20 cellular contexts compared by ENCODE assay signal in genomic region chr19:2101417-2102335, GRCh38. TPM values are rescaled to one million over a fixed set of nuclear protein-coding genes. Genes with fewer than 3 reads are reported as not detected.
DNase-seq lines count a peak whose midpoint lies in the region; TF ChIP-seq lines count a peak whose summit lies in the region.
"Had no signal": no experiment of that assay in that cellular context is flagged by ENCODE, and none has a peak within 500 bp of the region (broad histone marks: within the 10 kb centered on the region; RNA-seq: fewer than 3 reads in every experiment).

No MANE protein-coding gene starts in this region.

- H3K27me3 Mint-ChIP-seq in HFFc6 (ENCODE audit: insufficient read depth), result peaks cover 4% of the 10 kb centered on the region
- H3K27me3 Mint-ChIP-seq: activated CD4-positive, alpha-beta memory T cell treated with anti-CD3 and anti-CD28 coated beads, Interleukin-2, amount 10 ng/mL, durations not matched to agents 7 days and 5 days; activated naive CD4-positive, alpha-beta T cell treated with anti-CD3 and anti-CD28 coated beads, Interleukin-2, amount 10 ng/mL, durations not matched to agents 7 days and 5 days; CD8-positive, alpha-beta memory T cell had no signal

- peaks cover 40% of the 10 kb centered on the region for H3K36me3 Mint-ChIP-seq in HFFc6 (ENCODE audit: low read depth)
- H3K36me3 Mint-ChIP-seq: natural killer cell had no signal

- no peak overlapping the region for H3K27ac Mint-ChIP-seq in HFFc6
- H3K27ac Mint-ChIP-seq: activated CD4-positive, alpha-beta memory T cell treated with anti-CD3 and anti-CD28 coated beads, Interleukin-2, amount 10 ng/mL, durations not matched to agents 7 days and 5 days; activated naive CD4-positive, alpha-beta T cell treated with anti-CD3 and anti-CD28 coated beads, Interleukin-2, amount 10 ng/mL, durations not matched to agents 7 days and 5 days had no signal

- peak overlapping the region; percentile 19 for H3K27ac ChIP-seq in RWPE1
- H3K27ac ChIP-seq in caudate nucleus (ENCODE audit: low read depth, low read length), result no peak overlapping the region
- H3K27ac ChIP-seq: esophagus squamous epithelium, gastroesophageal sphincter, parathyroid adenoma, SK-N-MC had no signal

- POLR2A ChIA-PET in RWPE1 (lab: Yijun Ruan, JAX; ENCODE audit: low non-redundant PET), result no interaction called here

- no peak for DNase-seq in RWPE1 (ENCODE audit: low spot score)
- peak in 36 of 61 donors; percentile 3 to 65 (median 38) for DNase-seq in caudate nucleus (lab: John Stamatoyannopoulos, UW)
- DNase-seq in posterior cingulate gyrus, result peak in 6 of 10 donors; percentile 46 to 94 (median 50)
- DNase-seq in stimulated activated CD4-positive, alpha-beta T cell treated with anti-CD3 and anti-CD28 coated beads, Interleukin-2, amount 100 ng/mL, for 24 hours, result no peak
- no peak for DNase-seq in HFFc6
- DNase-seq: activated CD4-positive, alpha-beta memory T cell treated with anti-CD3 and anti-CD28 coated beads, Interleukin-2, amount 10 ng/mL, durations not matched to agents 7 days and 5 days; activated naive CD4-positive, alpha-beta T cell treated with anti-CD3 and anti-CD28 coated beads, Interleukin-2, amount 10 ng/mL, durations not matched to agents 7 days and 5 days; CD8-positive, alpha-beta memory T cell; DMS79; esophagus squamous epithelium; left colon; natural killer cell; NCI-H1417; NCI-H524 treated with DMSO at 0.1 percent for 48 hours; stimulated activated CD4-positive, alpha-beta T cell treated with anti-CD3 and anti-CD28 coated beads, Interleukin-1b, Interleukin-23, amount 100 ng/mL, for 48 hours; stimulated activated naive CD4-positive, alpha-beta T cell treated with Interleukin-2 at 50 U/mL for 16 hours; trophoblast cell had no signal

- CTCF ChIA-PET in RWPE1 (lab: Yijun Ruan, JAX), result no interaction called here

- intact Hi-C loops in posterior cingulate gyrus (cut with DNase I), result no loop called here

- H3K4me3 Mint-ChIP-seq in HFFc6, result no peak overlapping the region
- H3K4me3 Mint-ChIP-seq: activated CD4-positive, alpha-beta memory T cell treated with anti-CD3 and anti-CD28 coated beads, Interleukin-2, amount 10 ng/mL, durations not matched to agents 7 days and 5 days; activated naive CD4-positive, alpha-beta T cell treated with anti-CD3 and anti-CD28 coated beads, Interleukin-2, amount 10 ng/mL, durations not matched to agents 7 days and 5 days; natural killer cell had no signal

- TF ChIP-seq CTCF in RWPE1 (conservative IDR thresholded peaks at IDR 0.05; ENCODE audit: low read depth), result no peak
- TF ChIP-seq CTCF in HFFc6 (IDR thresholded peaks at IDR 0.05), result no peak

- peaks cover 5% of the 10 kb centered on the region; the same call in 1 of the 2 replicates for H3K4me1 Mint-ChIP-seq in HFFc6 (ENCODE audit: low read depth)

- H3K9me3 Mint-ChIP-seq in HFFc6, result no peaks in the 10 kb centered on the region
- H3K9me3 Mint-ChIP-seq: activated CD4-positive, alpha-beta memory T cell treated with anti-CD3 and anti-CD28 coated beads, Interleukin-2, amount 10 ng/mL, durations not matched to agents 7 days and 5 days; natural killer cell had no signal

RNA-seq across cellular contexts. Expression of gene IZUMO4, which starts 5.0 kb away (rescaled TPM):
- 1 to 10 TPM in 5 of 6 experiments, under 1 TPM in 1; 0.68 to 1.9 (median 1.5) TPM for total RNA-seq in HFFc6 (2021; fragmentation: NEBNext Ultra II Directional; extraction: Animal tissue kit (Norgen Biotek cat#: 25700))

RNA-seq across cellular contexts. Expression of gene MOB3A, which starts 5.5 kb away (rescaled TPM):
- 10 to 100 TPM; 47.1 to 52.6 (median 51.2) TPM for total RNA-seq in HFFc6 (2021; fragmentation: NEBNext Ultra II Directional; extraction: Animal tissue kit (Norgen Biotek cat#: 25700))

RNA-seq across cellular contexts. Expression of gene AP3D1, which starts 49.7 kb away (rescaled TPM):
- total RNA-seq in HFFc6 (2021; fragmentation: NEBNext Ultra II Directional; extraction: Animal tissue kit (Norgen Biotek cat#: 25700)), result 100 to 1,000 TPM; 139 to 169 (median 151) TPM

RNA-seq across cellular contexts. Expression of gene MKNK2, which starts 50.6 kb away (rescaled TPM):
- total RNA-seq in HFFc6 (2021; fragmentation: NEBNext Ultra II Directional; extraction: Animal tissue kit (Norgen Biotek cat#: 25700)), result 10 to 100 TPM; 61.5 to 82.9 (median 65.2) TPM

Comparison
In these comparisons a context has a peak if more than half of its experiments do, and no peak if none do; other contexts are left out.
1. DNase-seq: peak in caudate nucleus (36 of 61) and posterior cingulate gyrus (6 of 10); none in RWPE1 (single experiment), stimulated activated CD4-positive, alpha-beta T cell treated with anti-CD3 and anti-CD28 coated beads, Interleukin-2, amount 100 ng/mL, for 24 hours (0 of 2) and HFFc6 (single experiment).